In genomic region chr2:226559536-226559935, GRCh38 we compare ENCODE assay signal across 1 cellular context.
TF ChIP-seq lines count a peak whose summit lies in the region.

No MANE protein-coding gene starts in this region.

TF ChIP-seq in HepG2, 621 proteins besides CTCF, POLR2A, EP300 and RAD21 (continued from another document and continues in another):
- TF ChIP-seq ZHX1 (CRISPR knock-in tag; IDR thresholded peaks at IDR 0.05; ENCODE audit: low read depth) (peak; percentile 47; the same call in 1 of the 2 replicates), GATAD2A (CRISPR knock-in tag; IDR thresholded peaks at IDR 0.05) (peak; percentile 100), ZNF792 (CRISPR knock-in tag; IDR thresholded peaks at IDR 0.05) (peak; percentile 80; the same call in 1 of the 2 replicates), NFRKB (IDR thresholded peaks at IDR 0.05) (no peak), RARG (CRISPR knock-in tag; IDR thresholded peaks at IDR 0.05; ENCODE audit: low read depth) (no peak), RARA (CRISPR knock-in tag; IDR thresholded peaks at IDR 0.05) (peak; percentile 96), CBX1 (IDR thresholded peaks at IDR 0.05; ENCODE audit: low read depth) (peak; percentile 74), ZNF552 (CRISPR knock-in tag; IDR thresholded peaks at IDR 0.05; ENCODE audit: borderline replicate concordance) (0 out of 2 replicates have a peak, but pooled peaks have one; percentile 27), THAP9 (CRISPR knock-in tag; IDR thresholded peaks at IDR 0.05; ENCODE audit: borderline replicate concordance) (no peak), ZNF644 (CRISPR knock-in tag; IDR thresholded peaks at IDR 0.05; ENCODE audit: low read depth) (peak; percentile 100), ZKSCAN8 (CRISPR knock-in tag; IDR thresholded peaks at IDR 0.05; ENCODE audit: borderline replicate concordance) (peak; percentile 98), IRX3 (CRISPR knock-in tag; IDR thresholded peaks at IDR 0.05; ENCODE audit: borderline replicate concordance, low read depth) (no peak), SMARCC2 (IDR thresholded peaks at IDR 0.05) (peak; percentile 92), MAZ (IDR thresholded peaks at IDR 0.05; ENCODE audit: borderline replicate concordance, low read depth, low read length) (no peak), MAZ (CRISPR knock-in tag; IDR thresholded peaks at IDR 0.05; ENCODE audit: low read depth) (no peak), RXRB (CRISPR knock-in tag; IDR thresholded peaks at IDR 0.05; ENCODE audit: borderline replicate concordance) (peak; percentile 95), HNF1A (IDR thresholded peaks at IDR 0.05; ENCODE audit: low read depth) (peak; percentile 85), HNF1A (CRISPR knock-in tag; IDR thresholded peaks at IDR 0.05; ENCODE audit: borderline replicate concordance) (peak; percentile 92; the same call in 1 of the 2 replicates), ZNF101 (CRISPR knock-in tag; IDR thresholded peaks at IDR 0.05; ENCODE audit: borderline replicate concordance, low read depth) (no peak), TOPORS (CRISPR knock-in tag; IDR thresholded peaks at IDR 0.05) (peak; percentile 71; the same call in 1 of the 2 replicates), ZFP62 (CRISPR knock-in tag; IDR thresholded peaks at IDR 0.05) (no peak), MXD4 (CRISPR knock-in tag; IDR thresholded peaks at IDR 0.05) (peak; percentile 77), ZMYM2 (CRISPR knock-in tag; IDR thresholded peaks at IDR 0.05) (peak; percentile 87; the same call in 1 of the 2 replicates), ZFP91 (CRISPR knock-in tag; IDR thresholded peaks at IDR 0.05; ENCODE audit: borderline replicate concordance) (no peak), ZBTB20 (CRISPR knock-in tag; IDR thresholded peaks at IDR 0.05; ENCODE audit: borderline replicate concordance, low read depth) (peak; percentile 94; the same call in 1 of the 2 replicates), ZBTB1 (CRISPR knock-in tag; IDR thresholded peaks at IDR 0.05; ENCODE audit: borderline replicate concordance) (no peak), ZFAT (CRISPR knock-in tag; conservative IDR thresholded peaks at IDR 0.05) (no peak), ZNF746 (CRISPR knock-in tag; IDR thresholded peaks at IDR 0.05) (no peak), ZNF224 (CRISPR knock-in tag; IDR thresholded peaks at IDR 0.05) (no peak), ZNF616 (CRISPR knock-in tag; IDR thresholded peaks at IDR 0.05; ENCODE audit: low read depth) (no peak), SNAPC5 (CRISPR knock-in tag; IDR thresholded peaks at IDR 0.05; ENCODE audit: borderline replicate concordance) (0 out of 2 replicates have a peak, but pooled peaks have one; percentile 40), ZBTB46 (CRISPR knock-in tag; IDR thresholded peaks at IDR 0.05; ENCODE audit: borderline replicate concordance) (no peak), HOXD1 (CRISPR knock-in tag; IDR thresholded peaks at IDR 0.05) (no peak), FLYWCH1 (CRISPR knock-in tag; IDR thresholded peaks at IDR 0.05) (no peak), GMEB2 (CRISPR knock-in tag; IDR thresholded peaks at IDR 0.05; ENCODE audit: low read depth) (no peak), ZNF205 (CRISPR knock-in tag; IDR thresholded peaks at IDR 0.05) (peak; percentile 93), ZBTB2 (CRISPR knock-in tag; IDR thresholded peaks at IDR 0.05; ENCODE audit: low read depth) (no peak), ZNF276 (CRISPR knock-in tag; IDR thresholded peaks at IDR 0.05; ENCODE audit: low read depth) (no peak), FOXO1 (CRISPR knock-in tag; IDR thresholded peaks at IDR 0.05) (peak; percentile 94), ZNF430 (CRISPR knock-in tag; IDR thresholded peaks at IDR 0.05) (no peak), ZNF230 (CRISPR knock-in tag; IDR thresholded peaks at IDR 0.05) (no peak; the same call in 1 of the 2 replicates), DDIT3 (CRISPR knock-in tag; IDR thresholded peaks at IDR 0.05) (0 out of 2 replicates have a peak, but pooled peaks have one; percentile 62), NRL (CRISPR knock-in tag; IDR thresholded peaks at IDR 0.05; ENCODE audit: borderline replicate concordance) (no peak)
